7 cellular contexts compared by ENCODE assay signal in the genomic region with DNA sequence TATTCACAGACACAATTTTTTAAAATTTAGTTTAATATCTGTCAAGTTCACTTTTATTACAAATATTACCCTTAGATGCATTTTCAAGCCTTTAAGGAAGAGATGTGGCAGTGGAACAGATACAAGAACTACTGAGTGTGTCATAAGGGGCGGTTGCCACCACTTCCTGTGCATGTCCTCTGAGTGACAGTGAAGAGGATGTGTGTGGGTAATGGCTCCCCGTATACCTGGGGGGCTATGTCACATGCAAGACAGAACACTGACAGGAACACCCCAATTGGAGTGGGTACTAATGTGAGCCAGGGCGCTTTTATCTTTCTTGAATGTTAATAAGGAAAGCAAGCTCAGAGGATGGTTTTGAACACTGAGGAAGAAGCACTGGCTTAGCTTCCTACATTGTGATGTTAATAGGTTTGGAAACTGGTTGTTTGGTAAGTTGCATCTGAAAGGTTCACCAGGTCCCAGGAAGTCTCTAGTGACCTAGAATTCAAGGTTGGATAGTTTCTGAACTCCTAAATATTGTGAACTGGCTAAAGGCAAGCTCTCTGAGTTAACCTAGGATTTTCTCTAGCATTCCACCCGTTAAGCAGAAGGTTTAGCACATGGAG.
DNase-seq lines count a peak whose midpoint lies in the region; ATAC-seq and TF ChIP-seq lines count a peak whose summit lies in the region.

No MANE protein-coding gene starts in this region.

- no peaks in the 10 kb centered on the region for H3K9me3 Mint-ChIP-seq in memory B cell

- TF ChIP-seq CTCF in ascending aorta (IDR thresholded peaks at IDR 0.05): no peak

- no peak overlapping the region for H3K27ac ChIP-seq in ascending aorta

- peak overlapping the region; percentile 62 for H3K4me3 Mint-ChIP-seq in memory B cell

- peaks cover 15% of the 10 kb centered on the region for H3K4me1 Mint-ChIP-seq in memory B cell

- intact Hi-C loops in ascending aorta (cut with DNase I): no loop called here

- no peaks in the 10 kb centered on the region for H3K27me3 ChIP-seq in ascending aorta

- peak overlapping the region; percentile 91 for H3K27ac Mint-ChIP-seq in memory B cell

- H3K36me3 ChIP-seq in ascending aorta: peaks cover 0 to 14% of the 10 kb centered on the region in 2 donors

- no peaks in the 10 kb centered on the region for H3K27me3 Mint-ChIP-seq in memory B cell

- H3K4me3 ChIP-seq in ascending aorta: no peak overlapping the region

- no peaks in the 10 kb centered on the region for H3K9me3 ChIP-seq in ascending aorta

- H3K36me3 Mint-ChIP-seq in memory B cell: peaks cover 10% of the 10 kb centered on the region

- peak; percentile 58 to 67 for DNase-seq in activated CD4-positive, alpha-beta T cell treated with anti-CD3 and anti-CD28 coated beads for 4 hours
- DNase-seq in memory B cell (ENCODE audit: low spot score in 2 of 2) (peak; percentile 22 to 39), ascending aorta (ENCODE audit: low spot score in 2 of 2) (no peak), DMS 273 treated with DMSO at 0.1 percent for 48 hours (lab: John Stamatoyannopoulos, UW) (no peak), NCI-H1694 treated with DMSO at 0.1 percent for 48 hours (lab: John Stamatoyannopoulos, UW) (no peak)

- peak; percentile 88 for ATAC-seq in GM19452 (IDR thresholded peaks at IDR 0.05; ENCODE audit: unreplicated experiment)
- peak; percentile 86 for ATAC-seq in HG03354 (IDR thresholded peaks at IDR 0.05; ENCODE audit: poor library complexity, severe bottlenecking, unreplicated experiment)
- peak; percentile 90 for ATAC-seq in memory B cell (ENCODE audit: low read depth)

- no peaks in the 10 kb centered on the region for H3K4me1 ChIP-seq in ascending aorta

Comparison
In these comparisons a context has a peak if more than half of its experiments do, and no peak if none do; other contexts are left out.
1. DNase-seq: peak in activated CD4-positive, alpha-beta T cell treated with anti-CD3 and anti-CD28 coated beads for 4 hours (2 of 2) and memory B cell (2 of 2); none in ascending aorta (0 of 2), DMS 273 treated with DMSO at 0.1 percent for 48 hours (single experiment) and NCI-H1694 treated with DMSO at 0.1 percent for 48 hours (single experiment).
2. Peak in every context shown above with its lines, with median percentiles within 50 percentile points of each other: ATAC-seq.